ENCODE assay signal across 10 cellular contexts in genomic region chr4:70895846-70896435, GRCh38. TPM values are rescaled to one million over a fixed set of nuclear protein-coding genes. Genes with fewer than 3 reads are reported as not detected.
DNase-seq lines count a peak whose midpoint lies in the region; ATAC-seq and TF ChIP-seq lines count a peak whose summit lies in the region.
"Had no signal": no experiment of that assay in that cellular context is flagged by ENCODE, and none has a peak within 500 bp of the region (broad histone marks: within the 10 kb centered on the region; RNA-seq: fewer than 3 reads in every experiment).

No MANE protein-coding gene starts in this region.

- H3K4me1 ChIP-seq in right atrium auricular region = peaks cover 0 to 18% of the 10 kb centered on the region in 2 donors
- no peaks in the 10 kb centered on the region for H3K4me1 ChIP-seq in PC-9 (replicated peaks; ENCODE audit: insufficient read depth)

- DNase-seq in LHCN-M2 (ENCODE audit: low read depth) (peak; percentile 11), right atrium auricular region (ENCODE audit: low spot score) (no peak), superior temporal gyrus (ENCODE audit: extremely low spot score) (peak; percentile 48), PC-9 (no peak)
- DNase-seq in activated effector memory CD4-positive, alpha-beta T cell treated with anti-CD3 and anti-CD28 coated beads, Interleukin-2, amount 50 U/mL, for 16 hours = no peak
- DNase-seq: naive thymus-derived CD8-positive, alpha-beta T cell had no signal

- H2AFZ ChIP-seq in PC-9 = no peak overlapping the region

- no peak overlapping the region for H3K4me3 ChIP-seq in right atrium auricular region
- H3K4me3 ChIP-seq in PC-9 = no peak overlapping the region
- H3K4me3 ChIP-seq: gastroesophageal sphincter had no signal

- H3K27ac ChIP-seq in right atrium auricular region (peak overlapping the region; percentile 38 to 50), PC-9 (no peak overlapping the region)

- ATAC-seq in GM21576 (IDR thresholded peaks at IDR 0.05; ENCODE audit: unreplicated experiment) (peak; percentile 51), HG02852 (IDR thresholded peaks at IDR 0.05; ENCODE audit: unreplicated experiment) (no peak)
- ATAC-seq: gastroesophageal sphincter; naive thymus-derived CD8-positive, alpha-beta T cell; Panc1 had no signal

- H3K36me3 ChIP-seq in right atrium auricular region (no peaks in the 10 kb centered on the region), PC-9 (ENCODE audit: low read depth) (no peaks in the 10 kb centered on the region)
- H3K36me3 ChIP-seq: gastroesophageal sphincter had no signal

- no peaks in the 10 kb centered on the region for H3K9me2 ChIP-seq in PC-9 (ENCODE audit: insufficient read depth)

- H4K20me1 ChIP-seq in PC-9 (ENCODE audit: insufficient read depth) = no peaks in the 10 kb centered on the region

- CTCF ChIA-PET in PC-9 (lab: Charles Lee) = no interaction called here

- H3F3A ChIP-seq in PC-9 (ENCODE audit: insufficient read depth, low read depth) = no peaks in the 10 kb centered on the region

- POLR2A ChIA-PET in PC-9 (lab: Charles Lee; ENCODE audit: unreplicated experiment) = no interaction called here

- no peak for TF ChIP-seq CTCF in right atrium auricular region (IDR thresholded peaks at IDR 0.05)
- TF ChIP-seq CTCF in PC-9 (conservative IDR thresholded peaks at IDR 0.05) = no peak

- no TSS peak for BruUV-seq in PC-9 (replicated peaks; lab: Mats Ljungman, UMichigan)

- no peaks in the 10 kb centered on the region for H3K9me3 ChIP-seq in right atrium auricular region
- no peaks in the 10 kb centered on the region for H3K9me3 ChIP-seq in PC-9 (ENCODE audit: insufficient read depth, low read depth)
- H3K9me3 ChIP-seq: gastroesophageal sphincter had no signal

- no peaks in the 10 kb centered on the region for H3K79me2 ChIP-seq in PC-9 (ENCODE audit: low read depth)

- intact Hi-C loops in PC-9 (cut with micrococcal nuclease; ENCODE audit: unreplicated experiment) = no loop called here

- H3K27me3 ChIP-seq in right atrium auricular region = no peaks in the 10 kb centered on the region
- no peaks in the 10 kb centered on the region for H3K27me3 ChIP-seq in PC-9 (ENCODE audit: insufficient read depth, low read depth)
- H3K27me3 ChIP-seq: gastroesophageal sphincter had no signal

- H3K4me2 ChIP-seq in PC-9 = no peak overlapping the region

RNA-seq across cellular contexts. Expression of gene MOB1B, which starts 6.2 kb away (rescaled TPM):
- total RNA-seq in LHCN-M2 (2014; rRNA removed) (8.7 and 11.8 TPM in 2 replicates), right atrium auricular region (10 to 100 TPM in 1 of 2 donors, 1 to 10 TPM in 1; 7.7 to 14.0 TPM), PC-9 (2021) (14.5 and 14.6 TPM in 2 replicates)
- 3.9 TPM for polyA plus RNA-seq in LHCN-M2 (2012)

RNA-seq across cellular contexts. Expression of gene GRSF1, which starts 56.3 kb away (rescaled TPM):
- total RNA-seq in LHCN-M2 (2014; rRNA removed) (111 and 113 TPM in 2 replicates), right atrium auricular region (10 to 100 TPM; 43.2 to 86.5 TPM), PC-9 (2021) (52.4 and 70.0 TPM in 2 replicates)
- polyA plus RNA-seq in LHCN-M2 (2012) = 63.0 TPM

Comparison
In these comparisons a context has a peak if more than half of its experiments do, and no peak if none do; other contexts are left out.
1. DNase-seq: peak in LHCN-M2 (single experiment) and superior temporal gyrus (single experiment); none in right atrium auricular region (single experiment), PC-9 (0 of 2) and activated effector memory CD4-positive, alpha-beta T cell treated with anti-CD3 and anti-CD28 coated beads, Interleukin-2, amount 50 U/mL, for 16 hours (single experiment).